31 cellular contexts compared by ENCODE assay signal in the genomic region with DNA sequence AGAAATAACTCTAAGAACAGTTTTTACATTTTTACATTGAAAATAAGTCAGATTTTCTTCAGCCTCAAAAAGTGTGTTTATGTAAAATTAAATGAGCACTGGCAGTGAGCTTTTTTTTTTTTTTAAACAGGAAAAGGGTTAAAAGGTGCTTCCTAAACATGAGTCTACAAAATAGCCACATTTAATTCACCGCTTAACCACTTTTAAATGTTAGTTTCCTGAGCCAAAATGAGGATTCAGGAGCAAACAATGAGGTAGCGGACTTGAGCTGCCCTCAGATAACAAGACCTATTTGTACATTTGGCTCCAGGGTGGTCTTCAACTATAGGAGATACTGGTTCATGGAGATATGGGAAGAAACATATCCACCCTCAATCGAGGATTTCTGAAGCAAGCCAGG. TPM values are rescaled to one million over a fixed set of nuclear protein-coding genes. Genes with fewer than 3 reads are reported as not detected.
"Had no signal": no experiment of that assay in that cellular context is flagged by ENCODE, and none has a peak within 500 bp of the region (broad histone marks: within the 10 kb centered on the region; RNA-seq: fewer than 3 reads in every experiment).

No MANE protein-coding gene starts in this region.

- H3K4me1 Mint-ChIP-seq: activated B cell treated with CpG ODN at 0.5 μM for 24 hours; activated T-helper 17 cell treated with anti-CD3 and anti-CD28 coated beads, Interleukin-2, amount 50 U/mL, for 72 hours; central memory CD8-positive, alpha-beta T cell had no signal

- FAIRE-seq: astrocyte, bronchial epithelial cell, endometrium, frontal cortex had no signal

- H3K27ac Mint-ChIP-seq: activated B cell treated with CpG ODN at 0.5 μM for 24 hours; activated CD8-positive, alpha-beta T cell treated with anti-CD3 and anti-CD28 coated beads for 36 hours; activated naive CD8-positive, alpha-beta T cell; activated T-helper 17 cell treated with anti-CD3 and anti-CD28 coated beads, Interleukin-2, amount 50 U/mL, for 72 hours; dendritic cell treated with granulocyte-macrophage colony-stimulating factor and Interleukin-4, amounts not matched to agents 40 ng/mL and 50 ng/mL, for 4 days; T-helper 1 cell treated with Interleukin-12 subunit alpha and Interleukin-12 subunit beta and Interleukin-4 antibody, amounts not matched to agents 30 μg/mL and 1 μg/mL, for 36 hours; T-helper 2 cell treated with Interferon-gamma antibody and Interleukin-4, amounts not matched to agents 5 μg/mL and 100 μg/mL, for 36 hours had no signal

- DNase-seq: activated B cell treated with CpG ODN at 0.5 μM for 24 hours; activated CD4-positive, alpha-beta T cell treated with anti-CD3 and anti-CD28 coated beads for 48 hours; activated CD4-positive, alpha-beta T cell treated with anti-CD3 and anti-CD28 coated beads, Interleukin-2, amount 50 U/mL, for 1 hour; activated CD4-positive, alpha-beta T cell treated with anti-CD3 and anti-CD28 coated beads, Interleukin-2, amount 50 U/mL, for 48 hours; activated CD8-positive, alpha-beta memory T cell treated with anti-CD3 and anti-CD28 coated beads for 24 hours; activated CD8-positive, alpha-beta T cell treated with anti-CD3 and anti-CD28 coated beads for 36 hours; activated effector memory CD4-positive, alpha-beta T cell treated with Interleukin-2 at 50 U/mL for 16 hours; activated gamma-delta T cell treated with Interleukin-2 at 50 U/mL for 16 hours; activated naive CD4-positive, alpha-beta T cell treated with anti-CD3 and anti-CD28 coated beads, Interleukin-2, amount 50 U/mL, for 16 hours; activated naive CD4-positive, alpha-beta T cell treated with Interleukin-2 at 50 U/mL for 16 hours; activated T-cell treated with anti-CD3 and anti-CD28 coated beads, Interleukin-2, amount 50 U/mL, for 4 hours; amniotic stem cell; anterior cingulate cortex; brain microvascular endothelial cell; effector CD8-positive, alpha-beta T cell; foreskin fibroblast; head of caudate nucleus; T1000; WERI-Rb-1 had no signal

- ATAC-seq: activated CD4-positive, CD25-positive, alpha-beta regulatory T cell treated with anti-CD3 and anti-CD28 coated beads, Interleukin-2, amount 50 U/mL, for 24 hours; activated CD8-positive, alpha-beta T cell treated with anti-CD3 and anti-CD28 coated beads for 36 hours; activated T-cell treated with anti-CD3 and anti-CD28 coated beads, Interleukin-2, amount 50 U/mL, for 4 hours; activated T-helper 17 cell treated with anti-CD3 and anti-CD28 coated beads, Interleukin-2, amount 50 U/mL, for 72 hours; esophagus mucosa had no signal

- H3K4me3 Mint-ChIP-seq: activated B cell treated with CpG ODN at 0.5 μM for 24 hours; activated CD8-positive, alpha-beta T cell treated with anti-CD3 and anti-CD28 coated beads for 36 hours; activated naive CD8-positive, alpha-beta T cell; activated T-cell treated with anti-CD3 and anti-CD28 coated beads, Interleukin-2, amount 50 U/mL, for 4 hours; activated T-helper 17 cell treated with anti-CD3 and anti-CD28 coated beads, Interleukin-2, amount 50 U/mL, for 72 hours; central memory CD8-positive, alpha-beta T cell; dendritic cell treated with granulocyte-macrophage colony-stimulating factor and Interleukin-4, amounts not matched to agents 40 ng/mL and 50 ng/mL, for 4 days; T-helper 1 cell treated with Interleukin-12 subunit alpha and Interleukin-12 subunit beta and Interleukin-4 antibody, amounts not matched to agents 30 μg/mL and 1 μg/mL, for 36 hours; T-helper 2 cell treated with Interferon-gamma antibody and Interleukin-4, amounts not matched to agents 5 μg/mL and 100 μg/mL, for 36 hours had no signal

- H3K27me3 Mint-ChIP-seq: activated B cell treated with CpG ODN at 0.5 μM for 24 hours; activated CD8-positive, alpha-beta T cell treated with anti-CD3 and anti-CD28 coated beads for 36 hours; central memory CD8-positive, alpha-beta T cell; dendritic cell treated with granulocyte-macrophage colony-stimulating factor and Interleukin-4, amounts not matched to agents 40 ng/mL and 50 ng/mL, for 4 days had no signal

RNA-seq across cellular contexts. Expression of gene AKR1C3, which starts 22.8 kb away (rescaled TPM):
- total RNA-seq: activated B cell treated with CpG ODN at 0.5 μM for 24 hours had no signal
